Comparison of ENCODE assay signal across 15 cellular contexts in the genomic region with DNA sequence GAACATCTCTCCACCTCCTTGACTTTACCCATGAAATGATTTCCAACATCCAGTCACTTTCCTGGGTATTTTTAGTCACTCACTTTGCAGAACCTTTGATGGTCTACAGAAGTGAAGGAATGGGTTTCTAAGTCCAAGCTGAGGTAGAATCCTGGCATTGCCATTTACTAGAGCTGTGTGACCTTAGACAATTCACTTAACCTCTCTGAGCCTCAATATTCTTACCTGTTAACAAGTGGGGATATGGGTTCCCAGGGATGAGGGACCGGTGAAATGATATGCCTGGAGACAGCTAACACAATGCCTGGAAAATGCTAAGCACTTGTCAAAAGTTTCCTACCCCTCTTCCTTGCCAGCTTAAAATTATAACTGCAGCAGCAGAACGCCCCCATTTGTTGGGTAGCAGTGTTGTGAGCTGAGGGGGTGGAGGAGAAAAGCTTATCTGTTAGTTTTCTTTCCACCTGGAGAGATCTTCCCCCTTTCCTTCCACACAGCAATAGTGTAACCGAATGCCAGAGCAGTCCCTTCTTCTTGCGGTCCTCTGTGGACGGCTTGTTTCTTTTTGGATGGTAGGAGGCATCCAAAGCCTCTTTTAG. TPM values are rescaled to one million over a fixed set of nuclear protein-coding genes. Genes with fewer than 3 reads are reported as not detected.
DNase-seq lines count a peak whose midpoint lies in the region; ATAC-seq, FAIRE-seq and TF ChIP-seq lines count a peak whose summit lies in the region.
"Had no signal": no experiment of that assay in that cellular context is flagged by ENCODE, and none has a peak within 500 bp of the region (broad histone marks: within the 10 kb centered on the region; RNA-seq: fewer than 3 reads in every experiment).

No MANE protein-coding gene starts in this region.

- CTCF ChIA-PET in HepG2 (lab: Yijun Ruan, JAX; ENCODE audit: low intra/inter-chr PET ratio, low total read pairs), result no interaction called here
- CTCF ChIA-PET in activated CD8-positive, alpha-beta memory T cell treated with anti-CD3 and anti-CD28 coated beads, Interleukin-2, amount 10 ng/mL, durations not matched to agents 7 days and 5 days (lab: Charles Lee), result no interaction called here

- ATAC-seq in HepG2 (no peak), gastroesophageal sphincter (no peak), aorta (ENCODE audit: low FRiP score) (peak; percentile 53), HG02840 (IDR thresholded peaks at IDR 0.05; ENCODE audit: low FRiP score, unreplicated experiment) (no peak), HG02970 (IDR thresholded peaks at IDR 0.05; ENCODE audit: low FRiP score, unreplicated experiment) (no peak)
- ATAC-seq in activated CD8-positive, alpha-beta memory T cell treated with anti-CD3 and anti-CD28 coated beads, Interleukin-2, amount 10 ng/mL, durations not matched to agents 7 days and 5 days, result no peak
- ATAC-seq: foreskin keratinocyte, GM23338 had no signal

- peak overlapping the region; percentile 29 to 61 for H3K27ac ChIP-seq in liver (ENCODE audit: low read depth in 1 of 2, low read length in 2 of 2)
- no peak overlapping the region for H3K27ac ChIP-seq in HepG2 (ENCODE audit: extremely low read length, insufficient read depth, low read length)
- H3K27ac ChIP-seq in gastroesophageal sphincter, result peak overlapping the region in 3 of 4 donors; percentile 60 to 73 (median 65)
- H3K27ac ChIP-seq in sigmoid colon, result peak overlapping the region; percentile 29 to 62 (median 46)
- H3K27ac ChIP-seq in aorta (ENCODE audit: low read depth in 1 of 2, low read length in 2 of 2), result peak overlapping the region; percentile 78 to 91
- H3K27ac ChIP-seq: foreskin keratinocyte had no signal

- H3K4me1 ChIP-seq in liver (ENCODE audit: control insufficient read depth in 4 of 4, insufficient read depth in 4 of 4, low read length in 3 of 4) (peaks cover 0 to 3% (median 0%) of the 10 kb centered on the region in 4 donors), HepG2 (ENCODE audit: insufficient read depth, low read length) (peaks cover 4% of the 10 kb centered on the region), gastroesophageal sphincter (peaks cover 5 to 57% (median 31%) of the 10 kb centered on the region in 3 donors), sigmoid colon (peaks cover 0 to 43% (median 27%) of the 10 kb centered on the region in 4 donors), aorta (ENCODE audit: control insufficient read depth in 1 of 2, insufficient read depth in 2 of 2, low read length in 2 of 2) (peaks cover 0 to 3% of the 10 kb centered on the region in 2 donors)
- H3K4me1 ChIP-seq: foreskin keratinocyte had no signal

- H3K4me2 ChIP-seq in HepG2 (ENCODE audit: low read depth, low read length), result no peak overlapping the region
- H3K4me2 ChIP-seq: GM23338 had no signal

- H3K9me3 ChIP-seq in liver (ENCODE audit: control insufficient read depth in 4 of 4, low read length in 3 of 4) (no peaks in the 10 kb centered on the region), HepG2 (ENCODE audit: low read length) (no peaks in the 10 kb centered on the region), gastroesophageal sphincter (no peaks in the 10 kb centered on the region), sigmoid colon (no peaks in the 10 kb centered on the region), aorta (ENCODE audit: control insufficient read depth, low read length) (no peaks in the 10 kb centered on the region)

- H3K9ac ChIP-seq in liver (ENCODE audit: low read depth in 1 of 2, low read length in 2 of 2), result no peak overlapping the region
- no peak overlapping the region for H3K9ac ChIP-seq in HepG2 (ENCODE audit: insufficient read depth, low read depth, low read length)

- in situ Hi-C loops in HepG2 (cut with HindIII; ENCODE audit: extremely low pct_ligation_motif_present, low pct_unique_long_range_greater_than_20kb), result no loop called here

- peaks cover 18% of the 10 kb centered on the region for H3K27me3 Mint-ChIP-seq in activated CD8-positive, alpha-beta memory T cell treated with anti-CD3 and anti-CD28 coated beads, Interleukin-2, amount 10 ng/mL, durations not matched to agents 7 days and 5 days

- WGBS in liver, result 78% methylated on average over 5 of the region's 5 CpGs
- WGBS in HepG2 (ENCODE audit: low lambda C conversion rate), result 48% methylated on average over 5 of the region's 5 CpGs
- WGBS in gastroesophageal sphincter (ENCODE audit: low coverage in 1 of 2), 2 donors, result 43 to 59% methylated on average over 2 to 5 of the region's 5 CpGs
- WGBS in sigmoid colon, 2 donors, result 81 to 85% methylated on average over 5 of the region's 5 CpGs
- 13 to 16% methylated on average over 5 of the region's 5 CpGs for WGBS in aorta, 2 donors

- no peak overlapping the region for H3K4me3 Mint-ChIP-seq in activated CD8-positive, alpha-beta memory T cell treated with anti-CD3 and anti-CD28 coated beads, Interleukin-2, amount 10 ng/mL, durations not matched to agents 7 days and 5 days
- H3K4me3 Mint-ChIP-seq: GM23338; naive thymus-derived CD4-positive, alpha-beta T cell had no signal

- no peaks in the 10 kb centered on the region for H3K4me1 Mint-ChIP-seq in activated CD8-positive, alpha-beta memory T cell treated with anti-CD3 and anti-CD28 coated beads, Interleukin-2, amount 10 ng/mL, durations not matched to agents 7 days and 5 days
- H3K4me1 Mint-ChIP-seq: GM23338 had no signal

- no peak overlapping the region for H2AFZ ChIP-seq in HepG2 (ENCODE audit: low read length)
- H2AFZ ChIP-seq: GM23338 had no signal

- intact Hi-C loops in HepG2 (cut with micrococcal nuclease; ENCODE audit: unreplicated experiment) (loop anchor here (10.0 kb wide), 1 partner anchor 1161 kb away; no protein-coding TSS in a partner anchor), sigmoid colon (cut with DNase I) (no loop called here), aorta (cut with DNase I) (loop anchor here in 1 of 2 donors (1.0 kb wide), 1 partner anchor 37 kb away; no protein-coding TSS in a partner anchor)

- TF ChIP-seq RAD21 in liver (IDR thresholded peaks at IDR 0.05), result no peak
- TF ChIP-seq RAD21 in HepG2 (CRISPR knock-in tag; IDR thresholded peaks at IDR 0.05), result no peak

- POLR2A ChIA-PET in HepG2 (lab: Yijun Ruan, JAX), result no interaction called here

- no peaks in the 10 kb centered on the region for H4K20me1 ChIP-seq in HepG2 (ENCODE audit: insufficient read depth, low read length)

- no peak for DNase-seq in HepG2 (ENCODE audit: low spot score)
- no peak for DNase-seq in sigmoid colon
- no peak for DNase-seq in aorta
- DNase-seq in activated CD8-positive, alpha-beta memory T cell treated with anti-CD3 and anti-CD28 coated beads, Interleukin-2, amount 10 ng/mL, durations not matched to agents 7 days and 5 days, result no peak
- DNase-seq: activated gamma-delta T cell; amniotic stem cell; IMR-90; naive thymus-derived CD4-positive, alpha-beta T cell had no signal

- H3K9me3 Mint-ChIP-seq in activated CD8-positive, alpha-beta memory T cell treated with anti-CD3 and anti-CD28 coated beads, Interleukin-2, amount 10 ng/mL, durations not matched to agents 7 days and 5 days (ENCODE audit: low read depth), result no peaks in the 10 kb centered on the region

- H3K79me2 ChIP-seq in HepG2 (ENCODE audit: insufficient read depth, low read length), result no peaks in the 10 kb centered on the region

- no peak for TF ChIP-seq CTCF in liver (IDR thresholded peaks at IDR 0.05; ENCODE audit: low read depth, low read length, missing input control)
- no peak for TF ChIP-seq CTCF in HepG2 (CRISPR knock-in tag; IDR thresholded peaks at IDR 0.05)
- no peak for TF ChIP-seq CTCF in gastroesophageal sphincter (IDR thresholded peaks at IDR 0.05)
- no peak for TF ChIP-seq CTCF in sigmoid colon (IDR thresholded peaks at IDR 0.05)

- TF ChIP-seq EP300 in HepG2 (IDR thresholded peaks at IDR 0.05; ENCODE audit: low read depth in 2 of 2, low read length in 2 of 2) (no peak), HepG2 (CRISPR knock-in tag; IDR thresholded peaks at IDR 0.05; ENCODE audit: borderline replicate concordance) (no peak), gastroesophageal sphincter (IDR thresholded peaks at IDR 0.05) (no peak), sigmoid colon (IDR thresholded peaks at IDR 0.05) (no peak)

- TF ChIP-seq POLR2A in HepG2 (IDR thresholded peaks at IDR 0.05; ENCODE audit: insufficient read depth in 1 of 2, low read depth in 2 of 2, low read length in 2 of 2), result no peak
- TF ChIP-seq POLR2A in gastroesophageal sphincter (IDR thresholded peaks at IDR 0.05), result no peak
- TF ChIP-seq POLR2A in sigmoid colon (IDR thresholded peaks at IDR 0.05), result no peak

- H3K4me3 ChIP-seq in liver (ENCODE audit: low read depth in 1 of 3, low read length in 3 of 3) (no peak overlapping the region), HepG2 (replicated peaks in 1 of 3; ENCODE audit: insufficient read depth in 1 of 3, low read depth in 2 of 3, low read length in 3 of 3) (no peak overlapping the region), gastroesophageal sphincter (no peak overlapping the region), sigmoid colon (no peak overlapping the region), aorta (ENCODE audit: low read length in 2 of 2) (no peak overlapping the region)
- H3K4me3 ChIP-seq: GM23338 had no signal

- no peaks in the 10 kb centered on the region for H3K27me3 ChIP-seq in liver (ENCODE audit: control insufficient read depth in 4 of 4, insufficient read depth in 4 of 4, low read length in 3 of 4)
- H3K27me3 ChIP-seq in HepG2 (ENCODE audit: control insufficient read depth in 1 of 2, insufficient read depth in 2 of 2, low read length in 2 of 2), result peaks cover 0 to 23% of the 10 kb centered on the region in 2 experiments; a peak in 3 of 5 replicates
- H3K27me3 ChIP-seq in gastroesophageal sphincter, result no peaks in the 10 kb centered on the region
- no peaks in the 10 kb centered on the region for H3K27me3 ChIP-seq in sigmoid colon
- H3K27me3 ChIP-seq in aorta (ENCODE audit: control insufficient read depth in 1 of 2, insufficient read depth in 2 of 2, low read length in 1 of 2), result no peaks in the 10 kb centered on the region
- H3K27me3 ChIP-seq: foreskin keratinocyte had no signal

- BruUV-seq in HepG2 (replicated peaks; lab: Mats Ljungman, UMichigan), result no TSS peak

- H3K36me3 ChIP-seq in liver (ENCODE audit: control insufficient read depth in 4 of 4, insufficient read depth in 3 of 4, low read depth in 1 of 4, low read length in 3 of 4) (no peaks in the 10 kb centered on the region), HepG2 (replicated peaks in 1 of 2; ENCODE audit: control insufficient read depth in 1 of 2, insufficient read depth in 2 of 2, low read length in 2 of 2) (no peaks in the 10 kb centered on the region), gastroesophageal sphincter (peaks cover 0 to 23% of the 10 kb centered on the region in 2 donors), sigmoid colon (peaks cover 0 to 17% (median 0%) of the 10 kb centered on the region in 4 donors), aorta (ENCODE audit: control insufficient read depth in 1 of 2, insufficient read depth in 2 of 2, low read length in 1 of 2) (no peaks in the 10 kb centered on the region)

- H3K36me3 Mint-ChIP-seq in activated CD8-positive, alpha-beta memory T cell treated with anti-CD3 and anti-CD28 coated beads, Interleukin-2, amount 10 ng/mL, durations not matched to agents 7 days and 5 days, result no peaks in the 10 kb centered on the region

- H3K27ac Mint-ChIP-seq in activated CD8-positive, alpha-beta memory T cell treated with anti-CD3 and anti-CD28 coated beads, Interleukin-2, amount 10 ng/mL, durations not matched to agents 7 days and 5 days, result no peak overlapping the region
- H3K27ac Mint-ChIP-seq: GM23338; naive thymus-derived CD4-positive, alpha-beta T cell had no signal

- FAIRE-seq in HepG2 (lab: Jason Lieb, UNC), result no peak
- FAIRE-seq: TTC549 had no signal

RNA-seq across cellular contexts. Expression of gene ITGA9, which starts 41.6 kb away (rescaled TPM):
- total RNA-seq in liver (10 to 100 TPM; 17.7 to 29.2 TPM), HepG2 (2016; rRNA removed; fragmentation: Illumina TruSeq; extraction: Trizol) (0.02 and 0.08 TPM in 2 replicates), gastroesophageal sphincter (10 to 100 TPM; 60.0 to 95.6 (median 70.6) TPM), sigmoid colon (10 to 100 TPM; 23.0 to 47.1 (median 31.5) TPM), aorta (100 to 1,000 TPM in 1 of 2 donors, 10 to 100 TPM in 1; 75.9 to 119 TPM)
- polyA plus RNA-seq in liver (1 to 10 TPM; 2.4 to 9.0 TPM), HepG2 (2011; rRNA removed) (0.01 and 0.09 TPM in 2 replicates), sigmoid colon (1 to 10 TPM; 1.2 to 3.2 (median 3.0) TPM), aorta (1 to 10 TPM; 8.9 to 9.0 TPM)
- 0.10 TPM in 1 of 2 replicates, not detected in the other for total RNA-seq in HepG2 (2016; cell fraction: cytosol; rRNA removed; fragmentation: Illumina TruSeq; extraction: Trizol; ENCODE audit: low read depth)
- 0.06 and 0.12 TPM in 2 replicates for total RNA-seq in HepG2 (2016; cell fraction: insoluble cytoplasmic fraction; rRNA removed; fragmentation: Illumina TruSeq; extraction: Trizol)
- total RNA-seq in HepG2 (2016; cell fraction: membrane; rRNA removed; fragmentation: Illumina TruSeq; extraction: Trizol), result not detected in 2 replicates
- total RNA-seq in HepG2 (2016; cell fraction: nucleus; rRNA removed; fragmentation: Illumina TruSeq; extraction: Trizol), result 0.19 TPM in 1 of 2 replicates, not detected in the other
- 0.03 TPM in 1 of 2 replicates, not detected in the other for polyA plus RNA-seq in HepG2 (2011; cell fraction: cytosol; rRNA removed)
- 0.06 and 0.14 TPM in 2 replicates for polyA plus RNA-seq in HepG2 (2011; cell fraction: nucleus; rRNA removed)
- polyA plus RNA-seq in HepG2 (2012), result 0.09 and 0.17 TPM in 2 replicates
- polyA plus RNA-seq in HepG2 (2016; cell fraction: cytosol; fragmentation: Illumina TruSeq; extraction: Trizol; ENCODE audit: low read depth), result not detected in 2 replicates
- not detected in 2 replicates for polyA plus RNA-seq in HepG2 (2016; cell fraction: insoluble cytoplasmic fraction; fragmentation: Illumina TruSeq; extraction: Trizol; ENCODE audit: low read depth)
- polyA plus RNA-seq in HepG2 (2016; cell fraction: membrane; fragmentation: Illumina TruSeq; extraction: Trizol; ENCODE audit: low read depth), result not detected in 2 replicates
- polyA plus RNA-seq in HepG2 (2016; cell fraction: nucleus; fragmentation: Illumina TruSeq; extraction: Trizol; ENCODE audit: insufficient read depth, low read depth), result 0.56 TPM in 1 of 2 replicates, not detected in the other
- 0.07 and 0.14 TPM in 2 replicates for polyA minus RNA-seq in HepG2 (2011; rRNA and poly(A)+ RNA removed; ENCODE audit: low replicate concordance)
- not detected in 2 replicates for polyA minus RNA-seq in HepG2 (2011; cell fraction: cytosol; rRNA and poly(A)+ RNA removed)
- polyA minus RNA-seq in HepG2 (2011; cell fraction: nucleus; rRNA and poly(A)+ RNA removed), result 0.25 and 0.39 TPM in 2 replicates
- total RNA-seq in activated CD8-positive, alpha-beta memory T cell treated with anti-CD3 and anti-CD28 coated beads, Interleukin-2, amount 10 ng/mL, durations not matched to agents 7 days and 5 days, result under 1 TPM; 0.09 to 0.45 TPM
- polyA plus RNA-seq: foreskin keratinocyte, IMR-90 had no signal

Comparison
In these comparisons a context has a peak if more than half of its experiments do, and no peak if none do; other contexts are left out.
1. RNA of gene ITGA9, which starts 41.6 kb away (total RNA-seq): 75.9 to 119 TPM in aorta, 60.0 to 95.6 TPM in gastroesophageal sphincter, 23.0 to 47.1 TPM in sigmoid colon and 17.7 to 29.2 TPM in liver; 0.09 to 0.45 TPM in activated CD8-positive, alpha-beta memory T cell treated with anti-CD3 and anti-CD28 coated beads, Interleukin-2, amount 10 ng/mL, durations not matched to agents 7 days and 5 days and 0.02 to 0.19 TPM in HepG2; every median in the first group is over 10 times any median in the second.